Comparison of ENCODE assay signal across 1 cellular context in the genomic region with DNA sequence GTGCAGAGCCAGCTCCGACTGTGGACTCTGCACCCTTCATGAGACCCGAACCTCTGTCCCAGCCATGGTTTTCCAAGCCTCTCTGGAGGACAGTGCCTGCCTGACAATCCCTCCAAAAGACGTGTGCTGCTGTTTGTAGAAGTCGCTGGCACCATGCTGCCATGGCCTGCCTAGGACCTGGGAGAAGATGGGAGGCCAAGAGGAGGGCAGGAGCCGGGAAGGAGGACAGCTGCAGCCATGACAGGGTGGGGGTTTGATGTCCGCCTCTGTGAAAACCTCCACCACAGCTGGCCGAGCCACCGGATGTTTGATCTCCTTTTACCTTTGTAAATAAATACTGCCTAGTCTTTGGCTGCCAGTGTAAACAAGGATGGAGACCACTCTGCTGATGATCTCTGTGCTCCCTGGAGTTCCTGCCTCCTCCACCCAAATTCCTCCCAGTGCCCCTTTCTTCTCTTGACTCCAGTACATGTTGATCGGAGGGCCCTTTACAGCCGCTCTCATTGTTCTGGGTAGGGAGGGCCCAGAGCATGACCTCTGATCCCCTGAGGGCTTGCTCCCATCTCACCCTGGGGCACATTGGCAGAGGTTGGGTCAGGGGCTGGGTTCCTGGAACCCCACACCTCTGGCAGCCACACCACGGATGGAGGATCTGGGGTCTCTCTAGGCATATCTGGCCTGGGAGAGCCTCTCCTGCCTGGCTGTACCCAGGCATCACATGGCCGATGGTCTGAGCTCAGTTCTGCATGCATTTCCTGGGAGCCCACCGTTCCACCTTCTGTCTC.
TF ChIP-seq lines count a peak whose summit lies in the region.

No MANE protein-coding gene starts in this region.

TF ChIP-seq in HepG2, 621 proteins besides CTCF, POLR2A, EP300 and RAD21 (continued from another document and continues in another):
- TF ChIP-seq, protein P1, sequence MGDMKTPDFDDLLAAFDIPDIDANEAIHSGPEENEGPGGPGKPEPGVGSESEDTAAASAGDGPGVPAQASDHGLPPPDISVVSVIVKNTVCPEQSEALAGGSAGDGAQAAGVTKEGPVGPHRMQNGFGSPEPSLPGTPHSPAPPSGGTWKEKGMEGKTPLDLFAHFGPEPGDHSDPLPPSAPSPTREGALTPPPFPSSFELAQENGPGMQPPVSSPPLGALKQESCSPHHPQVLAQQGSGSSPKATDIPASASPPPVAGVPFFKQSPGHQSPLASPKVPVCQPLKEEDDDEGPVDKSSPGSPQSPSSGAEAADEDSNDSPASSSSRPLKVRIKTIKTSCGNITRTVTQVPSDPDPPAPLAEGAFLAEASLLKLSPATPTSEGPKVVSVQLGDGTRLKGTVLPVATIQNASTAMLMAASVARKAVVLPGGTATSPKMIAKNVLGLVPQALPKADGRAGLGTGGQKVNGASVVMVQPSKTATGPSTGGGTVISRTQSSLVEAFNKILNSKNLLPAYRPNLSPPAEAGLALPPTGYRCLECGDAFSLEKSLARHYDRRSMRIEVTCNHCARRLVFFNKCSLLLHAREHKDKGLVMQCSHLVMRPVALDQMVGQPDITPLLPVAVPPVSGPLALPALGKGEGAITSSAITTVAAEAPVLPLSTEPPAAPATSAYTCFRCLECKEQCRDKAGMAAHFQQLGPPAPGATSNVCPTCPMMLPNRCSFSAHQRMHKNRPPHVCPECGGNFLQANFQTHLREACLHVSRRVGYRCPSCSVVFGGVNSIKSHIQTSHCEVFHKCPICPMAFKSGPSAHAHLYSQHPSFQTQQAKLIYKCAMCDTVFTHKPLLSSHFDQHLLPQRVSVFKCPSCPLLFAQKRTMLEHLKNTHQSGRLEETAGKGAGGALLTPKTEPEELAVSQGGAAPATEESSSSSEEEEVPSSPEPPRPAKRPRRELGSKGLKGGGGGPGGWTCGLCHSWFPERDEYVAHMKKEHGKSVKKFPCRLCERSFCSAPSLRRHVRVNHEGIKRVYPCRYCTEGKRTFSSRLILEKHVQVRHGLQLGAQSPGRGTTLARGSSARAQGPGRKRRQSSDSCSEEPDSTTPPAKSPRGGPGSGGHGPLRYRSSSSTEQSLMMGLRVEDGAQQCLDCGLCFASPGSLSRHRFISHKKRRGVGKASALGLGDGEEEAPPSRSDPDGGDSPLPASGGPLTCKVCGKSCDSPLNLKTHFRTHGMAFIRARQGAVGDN (CRISPR knock-in tag; IDR thresholded peaks at IDR 0.05), result peak; percentile 92
- TF ChIP-seq RXRA (CRISPR knock-in tag; IDR thresholded peaks at IDR 0.05), result peak; percentile 51; the same call in 1 of the 2 replicates
- peak; percentile 56 for TF ChIP-seq YEATS4 (CRISPR knock-in tag; IDR thresholded peaks at IDR 0.05; ENCODE audit: borderline replicate concordance)
- TF ChIP-seq, protein P2, sequence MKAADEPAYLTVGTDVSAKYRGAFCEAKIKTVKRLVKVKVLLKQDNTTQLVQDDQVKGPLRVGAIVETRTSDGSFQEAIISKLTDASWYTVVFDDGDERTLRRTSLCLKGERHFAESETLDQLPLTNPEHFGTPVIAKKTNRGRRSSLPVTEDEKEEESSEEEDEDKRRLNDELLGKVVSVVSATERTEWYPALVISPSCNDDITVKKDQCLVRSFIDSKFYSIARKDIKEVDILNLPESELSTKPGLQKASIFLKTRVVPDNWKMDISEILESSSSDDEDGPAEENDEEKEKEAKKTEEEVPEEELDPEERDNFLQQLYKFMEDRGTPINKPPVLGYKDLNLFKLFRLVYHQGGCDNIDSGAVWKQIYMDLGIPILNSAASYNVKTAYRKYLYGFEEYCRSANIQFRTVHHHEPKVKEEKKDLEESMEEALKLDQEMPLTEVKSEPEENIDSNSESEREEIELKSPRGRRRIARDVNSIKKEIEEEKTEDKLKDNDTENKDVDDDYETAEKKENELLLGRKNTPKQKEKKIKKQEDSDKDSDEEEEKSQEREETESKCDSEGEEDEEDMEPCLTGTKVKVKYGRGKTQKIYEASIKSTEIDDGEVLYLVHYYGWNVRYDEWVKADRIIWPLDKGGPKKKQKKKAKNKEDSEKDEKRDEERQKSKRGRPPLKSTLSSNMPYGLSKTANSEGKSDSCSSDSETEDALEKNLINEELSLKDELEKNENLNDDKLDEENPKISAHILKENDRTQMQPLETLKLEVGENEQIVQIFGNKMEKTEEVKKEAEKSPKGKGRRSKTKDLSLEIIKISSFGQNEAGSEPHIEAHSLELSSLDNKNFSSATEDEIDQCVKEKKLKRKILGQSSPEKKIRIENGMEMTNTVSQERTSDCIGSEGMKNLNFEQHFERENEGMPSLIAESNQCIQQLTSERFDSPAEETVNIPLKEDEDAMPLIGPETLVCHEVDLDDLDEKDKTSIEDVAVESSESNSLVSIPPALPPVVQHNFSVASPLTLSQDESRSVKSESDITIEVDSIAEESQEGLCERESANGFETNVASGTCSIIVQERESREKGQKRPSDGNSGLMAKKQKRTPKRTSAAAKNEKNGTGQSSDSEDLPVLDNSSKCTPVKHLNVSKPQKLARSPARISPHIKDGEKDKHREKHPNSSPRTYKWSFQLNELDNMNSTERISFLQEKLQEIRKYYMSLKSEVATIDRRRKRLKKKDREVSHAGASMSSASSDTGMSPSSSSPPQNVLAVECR (CRISPR knock-in tag; IDR thresholded peaks at IDR 0.05; ENCODE audit: borderline replicate concordance), result peak; percentile 77
- no peak for TF ChIP-seq ZNF33A (CRISPR knock-in tag; IDR thresholded peaks at IDR 0.05; ENCODE audit: borderline replicate concordance)
- 0 out of 2 replicates have a peak, but pooled peaks have one; percentile 31 for TF ChIP-seq ZNF747 (CRISPR knock-in tag; IDR thresholded peaks at IDR 0.05; ENCODE audit: borderline replicate concordance)
- no peak for TF ChIP-seq ZNF768 (CRISPR knock-in tag; IDR thresholded peaks at IDR 0.05)
- no peak for TF ChIP-seq SYNCRIP (IDR thresholded peaks at IDR 0.05; ENCODE audit: insufficient read depth, low read depth, low read length)
- TF ChIP-seq, protein P3, sequence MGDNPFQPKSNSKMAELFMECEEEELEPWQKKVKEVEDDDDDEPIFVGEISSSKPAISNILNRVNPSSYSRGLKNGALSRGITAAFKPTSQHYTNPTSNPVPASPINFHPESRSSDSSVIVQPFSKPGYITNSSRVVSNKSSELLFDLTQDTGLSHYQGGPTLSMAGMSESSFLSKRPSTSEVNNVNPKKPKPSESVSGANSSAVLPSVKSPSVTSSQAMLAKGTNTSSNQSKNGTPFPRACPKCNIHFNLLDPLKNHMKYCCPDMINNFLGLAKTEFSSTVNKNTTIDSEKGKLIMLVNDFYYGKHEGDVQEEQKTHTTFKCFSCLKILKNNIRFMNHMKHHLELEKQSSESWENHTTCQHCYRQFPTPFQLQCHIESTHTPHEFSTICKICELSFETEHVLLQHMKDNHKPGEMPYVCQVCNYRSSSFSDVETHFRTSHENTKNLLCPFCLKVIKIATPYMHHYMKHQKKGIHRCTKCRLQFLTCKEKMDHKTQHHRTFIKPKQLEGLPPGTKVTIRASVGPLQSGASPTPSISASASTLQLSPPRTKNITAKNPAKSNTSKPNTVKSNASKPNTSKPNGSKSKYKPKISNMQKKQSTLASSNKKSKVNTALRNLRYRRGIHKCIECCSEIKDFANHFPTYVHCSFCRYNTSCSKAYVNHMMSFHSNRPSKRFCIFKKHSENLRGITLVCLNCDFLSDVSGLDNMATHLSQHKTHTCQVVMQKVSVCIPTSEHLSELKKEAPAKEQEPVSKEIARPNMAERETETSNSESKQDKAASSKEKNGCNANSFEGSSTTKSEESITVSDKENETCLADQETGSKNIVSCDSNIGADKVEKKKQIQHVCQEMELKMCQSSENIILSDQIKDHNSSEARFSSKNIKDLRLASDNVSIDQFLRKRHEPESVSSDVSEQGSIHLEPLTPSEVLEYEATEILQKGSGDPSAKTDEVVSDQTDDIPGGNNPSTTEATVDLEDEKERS (CRISPR knock-in tag; IDR thresholded peaks at IDR 0.05), result peak; percentile 42; the same call in 1 of the 2 replicates
- peak; percentile 70 for TF ChIP-seq ZNF292 (CRISPR knock-in tag; IDR thresholded peaks at IDR 0.05; ENCODE audit: borderline replicate concordance, low read depth)
- TF ChIP-seq, protein P4, sequence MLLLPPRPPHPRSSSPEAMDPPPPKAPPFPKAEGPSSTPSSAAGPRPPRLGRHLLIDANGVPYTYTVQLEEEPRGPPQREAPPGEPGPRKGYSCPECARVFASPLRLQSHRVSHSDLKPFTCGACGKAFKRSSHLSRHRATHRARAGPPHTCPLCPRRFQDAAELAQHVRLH (CRISPR knock-in tag; IDR thresholded peaks at IDR 0.05; ENCODE audit: borderline replicate concordance, low read depth), result 0 out of 2 replicates have a peak, but pooled peaks have one; percentile 44
- TF ChIP-seq, protein P5, sequence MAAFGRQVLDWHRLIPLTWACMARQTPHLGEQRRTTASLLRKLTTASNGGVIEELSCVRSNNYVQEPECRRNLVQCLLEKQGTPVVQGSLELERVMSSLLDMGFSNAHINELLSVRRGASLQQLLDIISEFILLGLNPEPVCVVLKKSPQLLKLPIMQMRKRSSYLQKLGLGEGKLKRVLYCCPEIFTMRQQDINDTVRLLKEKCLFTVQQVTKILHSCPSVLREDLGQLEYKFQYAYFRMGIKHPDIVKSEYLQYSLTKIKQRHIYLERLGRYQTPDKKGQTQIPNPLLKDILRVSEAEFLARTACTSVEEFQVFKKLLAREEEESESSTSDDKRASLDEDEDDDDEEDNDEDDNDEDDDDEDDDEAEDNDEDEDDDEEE (CRISPR knock-in tag; IDR thresholded peaks at IDR 0.05), result no peak
- TF ChIP-seq, protein P6, sequence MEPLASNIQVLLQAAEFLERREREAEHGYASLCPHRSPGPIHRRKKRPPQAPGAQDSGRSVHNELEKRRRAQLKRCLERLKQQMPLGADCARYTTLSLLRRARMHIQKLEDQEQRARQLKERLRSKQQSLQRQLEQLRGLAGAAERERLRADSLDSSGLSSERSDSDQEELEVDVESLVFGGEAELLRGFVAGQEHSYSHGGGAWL (CRISPR knock-in tag; IDR thresholded peaks at IDR 0.05), result no peak
- TF ChIP-seq, protein P7, sequence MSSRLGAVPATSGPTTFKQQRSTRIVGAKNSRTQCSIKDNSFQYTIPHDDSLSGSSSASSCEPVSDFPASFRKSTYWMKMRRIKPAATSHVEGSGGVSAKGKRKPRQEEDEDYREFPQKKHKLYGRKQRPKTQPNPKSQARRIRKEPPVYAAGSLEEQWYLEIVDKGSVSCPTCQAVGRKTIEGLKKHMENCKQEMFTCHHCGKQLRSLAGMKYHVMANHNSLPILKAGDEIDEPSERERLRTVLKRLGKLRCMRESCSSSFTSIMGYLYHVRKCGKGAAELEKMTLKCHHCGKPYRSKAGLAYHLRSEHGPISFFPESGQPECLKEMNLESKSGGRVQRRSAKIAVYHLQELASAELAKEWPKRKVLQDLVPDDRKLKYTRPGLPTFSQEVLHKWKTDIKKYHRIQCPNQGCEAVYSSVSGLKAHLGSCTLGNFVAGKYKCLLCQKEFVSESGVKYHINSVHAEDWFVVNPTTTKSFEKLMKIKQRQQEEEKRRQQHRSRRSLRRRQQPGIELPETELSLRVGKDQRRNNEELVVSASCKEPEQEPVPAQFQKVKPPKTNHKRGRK (CRISPR knock-in tag; IDR thresholded peaks at IDR 0.05), result no peak
- TF ChIP-seq ISX (CRISPR knock-in tag; conservative IDR thresholded peaks at IDR 0.05), result no peak
- TF ChIP-seq, protein P8, sequence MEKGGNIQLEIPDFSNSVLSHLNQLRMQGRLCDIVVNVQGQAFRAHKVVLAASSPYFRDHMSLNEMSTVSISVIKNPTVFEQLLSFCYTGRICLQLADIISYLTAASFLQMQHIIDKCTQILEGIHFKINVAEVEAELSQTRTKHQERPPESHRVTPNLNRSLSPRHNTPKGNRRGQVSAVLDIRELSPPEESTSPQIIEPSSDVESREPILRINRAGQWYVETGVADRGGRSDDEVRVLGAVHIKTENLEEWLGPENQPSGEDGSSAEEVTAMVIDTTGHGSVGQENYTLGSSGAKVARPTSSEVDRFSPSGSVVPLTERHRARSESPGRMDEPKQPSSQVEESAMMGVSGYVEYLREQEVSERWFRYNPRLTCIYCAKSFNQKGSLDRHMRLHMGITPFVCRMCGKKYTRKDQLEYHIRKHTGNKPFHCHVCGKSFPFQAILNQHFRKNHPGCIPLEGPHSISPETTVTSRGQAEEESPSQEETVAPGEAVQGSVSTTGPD (CRISPR knock-in tag; IDR thresholded peaks at IDR 0.05), result peak; percentile 98
- TF ChIP-seq TEAD3 (CRISPR knock-in tag; optimal IDR thresholded peaks at IDR 0.05; ENCODE audit: borderline replicate concordance), result peak; percentile 79
- TF ChIP-seq, protein P9, sequence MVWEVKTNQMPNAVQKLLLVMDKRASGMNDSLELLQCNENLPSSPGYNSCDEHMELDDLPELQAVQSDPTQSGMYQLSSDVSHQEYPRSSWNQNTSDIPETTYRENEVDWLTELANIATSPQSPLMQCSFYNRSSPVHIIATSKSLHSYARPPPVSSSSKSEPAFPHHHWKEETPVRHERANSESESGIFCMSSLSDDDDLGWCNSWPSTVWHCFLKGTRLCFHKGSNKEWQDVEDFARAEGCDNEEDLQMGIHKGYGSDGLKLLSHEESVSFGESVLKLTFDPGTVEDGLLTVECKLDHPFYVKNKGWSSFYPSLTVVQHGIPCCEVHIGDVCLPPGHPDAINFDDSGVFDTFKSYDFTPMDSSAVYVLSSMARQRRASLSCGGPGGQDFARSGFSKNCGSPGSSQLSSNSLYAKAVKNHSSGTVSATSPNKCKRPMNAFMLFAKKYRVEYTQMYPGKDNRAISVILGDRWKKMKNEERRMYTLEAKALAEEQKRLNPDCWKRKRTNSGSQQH (CRISPR knock-in tag; IDR thresholded peaks at IDR 0.05; ENCODE audit: low read depth), result peak; percentile 80; the same call in 1 of the 2 replicates
- no peak for TF ChIP-seq ZNF678 (CRISPR knock-in tag; IDR thresholded peaks at IDR 0.05)
- TF ChIP-seq ZNF672 (CRISPR knock-in tag; IDR thresholded peaks at IDR 0.05), result no peak
- TF ChIP-seq ZBTB7A (CRISPR knock-in tag; IDR thresholded peaks at IDR 0.05), result peak; percentile 23; the same call in 1 of the 2 replicates
- TF ChIP-seq, protein P10, sequence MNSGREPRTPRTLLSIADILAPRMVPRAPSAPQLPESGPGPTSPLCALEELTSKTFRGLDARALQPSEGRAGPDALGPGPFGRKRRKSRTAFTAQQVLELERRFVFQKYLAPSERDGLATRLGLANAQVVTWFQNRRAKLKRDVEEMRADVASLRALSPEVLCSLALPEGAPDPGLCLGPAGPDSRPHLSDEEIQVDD (CRISPR knock-in tag; IDR thresholded peaks at IDR 0.05; ENCODE audit: borderline replicate concordance), result 0 out of 2 replicates have a peak, but pooled peaks have one; percentile 47
- TF ChIP-seq HES4 (CRISPR knock-in tag; IDR thresholded peaks at IDR 0.05; ENCODE audit: borderline replicate concordance), result no peak
- no peak for TF ChIP-seq PAX8 (CRISPR knock-in tag; IDR thresholded peaks at IDR 0.05; ENCODE audit: borderline replicate concordance)
- peak; percentile 77 for TF ChIP-seq ERF (CRISPR knock-in tag; IDR thresholded peaks at IDR 0.05)
- TF ChIP-seq NFRKB (IDR thresholded peaks at IDR 0.05), result no peak
- peak; percentile 40; the same call in 1 of the 2 replicates for TF ChIP-seq BCL6 (CRISPR knock-in tag; IDR thresholded peaks at IDR 0.05)
- TF ChIP-seq ZNF225 (CRISPR knock-in tag; IDR thresholded peaks at IDR 0.05), result 0 out of 2 replicates have a peak, but pooled peaks have one; percentile 51
- TF ChIP-seq NR1H2 (CRISPR knock-in tag; IDR thresholded peaks at IDR 0.05; ENCODE audit: borderline replicate concordance, low read depth), result no peak
